8 cellular contexts compared by ENCODE assay signal in the genomic region with DNA sequence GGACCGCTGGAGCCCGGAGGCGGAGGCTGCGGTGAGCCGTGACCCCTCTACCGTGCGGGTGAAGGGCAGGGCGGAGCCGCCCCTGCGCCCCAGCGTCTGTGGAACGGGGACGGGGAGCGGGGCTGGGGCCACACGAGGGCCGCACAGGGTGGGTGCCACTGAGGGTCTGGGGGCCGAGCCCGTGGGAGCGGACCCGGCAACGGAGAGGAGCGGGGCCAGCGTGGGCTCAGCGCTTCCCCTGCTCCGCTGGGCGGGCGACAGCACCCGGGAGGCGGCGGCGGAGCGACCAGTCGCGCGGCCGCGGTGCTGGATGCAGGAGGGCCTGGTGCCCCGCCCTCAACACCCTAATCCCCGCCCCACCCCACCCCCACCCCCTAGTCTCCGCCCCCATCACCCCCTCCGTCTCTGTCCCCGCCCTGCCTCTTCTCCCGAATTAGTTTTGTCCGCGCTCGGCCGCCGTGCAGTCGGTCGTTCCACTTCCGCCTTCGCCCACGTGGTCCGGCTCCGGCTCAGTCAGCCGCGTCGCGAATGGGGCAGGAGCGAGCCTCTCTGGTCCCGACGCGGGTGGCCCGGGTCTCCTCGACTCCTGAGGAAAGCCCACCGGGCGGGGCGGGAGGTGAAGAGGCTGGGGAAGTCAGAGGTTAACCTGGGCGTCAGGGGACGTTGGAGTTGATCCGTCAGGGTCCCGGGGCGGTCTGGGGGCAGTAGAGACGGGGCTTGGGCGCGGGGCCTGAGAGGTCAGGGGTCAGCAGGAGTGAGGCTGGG. TPM values are rescaled to one million over a fixed set of nuclear protein-coding genes. Genes with fewer than 3 reads are reported as not detected.
A peak's percentile ranks its signal among the peaks of the same experiment; 100 is the strongest.
DNase-seq lines count a peak whose midpoint lies in the region; ATAC-seq and TF ChIP-seq lines count a peak whose summit lies in the region.

A gene (plus strand): TSS at position 512 of the 765 bp plus-strand sequence. CDS start 447 bp downstream, outside the sequence.

- H3K9me3 Mint-ChIP-seq in naive thymus-derived CD8-positive, alpha-beta T cell, result no peaks in the 10 kb centered on the region
- H3K9me3 Mint-ChIP-seq in stimulated activated naive B cell treated with anti-CD40 and anti-IgM and Interleukin-4, amounts not matched to agents 10 μg/mL and 1 μg/mL and 100 μg/mL, for 72 hours, result no peaks in the 10 kb centered on the region

- ATAC-seq in DND-41 (ENCODE audit: insufficient read depth, low read depth), result peak; percentile 76
- ATAC-seq in naive thymus-derived CD8-positive, alpha-beta T cell, result peak; percentile 82 to 83
- peak; percentile 79 to 84 for ATAC-seq in stimulated activated naive B cell treated with anti-CD40 and anti-IgM and Interleukin-4, amounts not matched to agents 10 μg/mL and 1 μg/mL and 100 μg/mL, for 72 hours (replicated peaks)

- H4K20me1 ChIP-seq in DND-41 (ENCODE audit: insufficient read depth, low read length) (peaks cover 23% of the 10 kb centered on the region), GM23248 (ENCODE audit: insufficient read depth) (no peaks in the 10 kb centered on the region), fibroblast of lung (ENCODE audit: control insufficient read depth, extremely low read depth, insufficient read depth, low read length) (no peaks in the 10 kb centered on the region)

- H3K9me3 ChIP-seq in DND-41 (ENCODE audit: insufficient read depth, low read length, severe bottlenecking), result no peaks in the 10 kb centered on the region
- H3K9me3 ChIP-seq in GM23248 (ENCODE audit: low read depth), result no peaks in the 10 kb centered on the region
- H3K9me3 ChIP-seq in fibroblast of lung (ENCODE audit: control insufficient read depth, insufficient read depth, low read depth, low read length), result no peaks in the 10 kb centered on the region

- H3K9me2 ChIP-seq in GM23248 (ENCODE audit: insufficient read depth), result no peaks in the 10 kb centered on the region

- peaks cover 0 to 24% (median 6%) of the 10 kb centered on the region in 3 donors for H3K36me3 Mint-ChIP-seq in naive thymus-derived CD8-positive, alpha-beta T cell
- H3K36me3 Mint-ChIP-seq in stimulated activated naive B cell treated with anti-CD40 and anti-IgM and Interleukin-4, amounts not matched to agents 10 μg/mL and 1 μg/mL and 100 μg/mL, for 72 hours, result peaks cover 18 to 26% of the 10 kb centered on the region in 2 donors

- peak; percentile 95 for DNase-seq in DND-41
- peak; percentile 98 for DNase-seq in GM23248
- DNase-seq in Kasumi-1 (lab: John Stamatoyannopoulos, UW), result peak; percentile 92 to 96
- DNase-seq in RPMI8226, result peak; percentile 94
- peak; percentile 86 to 89 for DNase-seq in activated T-helper 1 cell treated with anti-CD3 and anti-CD28 coated beads, Interleukin-2, amount 50 U/mL, for 16 hours (ENCODE audit: low read depth in 1 of 2, low spot score in 1 of 2)
- DNase-seq in fibroblast of lung (ENCODE audit: low read depth in 2 of 2), result peak; percentile 93
- peak; percentile 89 to 97 (median 92) for DNase-seq in naive thymus-derived CD8-positive, alpha-beta T cell
- DNase-seq in stimulated activated naive B cell treated with anti-CD40 and anti-IgM and Interleukin-4, amounts not matched to agents 10 μg/mL and 1 μg/mL and 100 μg/mL, for 72 hours, result peak; percentile 92

- POLR2A ChIA-PET in naive thymus-derived CD8-positive, alpha-beta T cell (lab: Charles Lee), result interaction anchor here (0.6 to 4.3 kb wide), 8 partner anchors 10 to 153 kb away, joined by 3 to 42 read pairs (median 5); a partner anchor contains a TSS

- in situ Hi-C loops in GM23248 (cut with MboI), result no loop called here

- WGBS in GM23248 (ENCODE audit: low coverage in 1 of 2, low lambda C conversion rate in 2 of 2, missing lambda C conversion rate in 2 of 2), 2 experiments, result 0 to 1% methylated on average over 47 to 64 of the region's 76 CpGs

- peak within 1 kb of the TSS; percentile 86 for H3K9ac ChIP-seq in DND-41 (ENCODE audit: low read depth, low read length)
- peak within 1 kb of the TSS; percentile 92 for H3K9ac ChIP-seq in GM23248
- H3K9ac ChIP-seq in fibroblast of lung (ENCODE audit: insufficient read depth, low read length), result peak within 1 kb of the TSS; percentile 81

- H3K27ac ChIP-seq in DND-41 (ENCODE audit: low read length), result peak within 1 kb of the TSS; percentile 80
- H3K27ac ChIP-seq in GM23248, result peak within 1 kb of the TSS; percentile 52
- peak within 1 kb of the TSS; percentile 82 for H3K27ac ChIP-seq in fibroblast of lung (ENCODE audit: insufficient read depth, low read length)

- H3K27me3 Mint-ChIP-seq in naive thymus-derived CD8-positive, alpha-beta T cell, result no peaks in the 10 kb centered on the region
- H3K27me3 Mint-ChIP-seq in stimulated activated naive B cell treated with anti-CD40 and anti-IgM and Interleukin-4, amounts not matched to agents 10 μg/mL and 1 μg/mL and 100 μg/mL, for 72 hours, result no peaks in the 10 kb centered on the region

- H3K79me2 ChIP-seq in DND-41 (ENCODE audit: insufficient read depth, low read length), result peaks cover 28% of the 10 kb centered on the region
- H3K79me2 ChIP-seq in GM23248 (ENCODE audit: insufficient read depth), result peaks cover 45% of the 10 kb centered on the region
- peaks cover 16% of the 10 kb centered on the region for H3K79me2 ChIP-seq in fibroblast of lung (ENCODE audit: control insufficient read depth, insufficient read depth, low read length)

- H3K4me3 Mint-ChIP-seq in naive thymus-derived CD8-positive, alpha-beta T cell, result peak within 1 kb of the TSS; percentile 88 to 99 (median 94)
- peak within 1 kb of the TSS; percentile 90 to 99 for H3K4me3 Mint-ChIP-seq in stimulated activated naive B cell treated with anti-CD40 and anti-IgM and Interleukin-4, amounts not matched to agents 10 μg/mL and 1 μg/mL and 100 μg/mL, for 72 hours

- peaks cover 14 to 33% (median 21%) of the 10 kb centered on the region in 4 donors for H3K4me1 Mint-ChIP-seq in naive thymus-derived CD8-positive, alpha-beta T cell
- peaks cover 27 to 34% of the 10 kb centered on the region in 2 donors for H3K4me1 Mint-ChIP-seq in stimulated activated naive B cell treated with anti-CD40 and anti-IgM and Interleukin-4, amounts not matched to agents 10 μg/mL and 1 μg/mL and 100 μg/mL, for 72 hours

- peak within 1 kb of the TSS; percentile 95 for H2AFZ ChIP-seq in DND-41 (ENCODE audit: low read depth, low read length)
- peak within 1 kb of the TSS; percentile 82 for H2AFZ ChIP-seq in GM23248
- peak within 1 kb of the TSS; percentile 61 for H2AFZ ChIP-seq in fibroblast of lung (ENCODE audit: low read length)

- no peaks in the 10 kb centered on the region for H3K27me3 ChIP-seq in DND-41 (ENCODE audit: insufficient read depth, low read length, poor library complexity)
- H3K27me3 ChIP-seq in GM23248 (replicated peaks; ENCODE audit: insufficient read depth), result no peaks in the 10 kb centered on the region
- no peaks in the 10 kb centered on the region for H3K27me3 ChIP-seq in fibroblast of lung (ENCODE audit: control insufficient read depth, insufficient read depth, low read length)

- H3K4me1 ChIP-seq in DND-41 (ENCODE audit: insufficient read depth, low read length) (peaks cover 33% of the 10 kb centered on the region), GM23248 (ENCODE audit: insufficient read depth) (no peaks in the 10 kb centered on the region), fibroblast of lung (ENCODE audit: control insufficient read depth, extremely low read depth, insufficient read depth, low read length) (no peaks in the 10 kb centered on the region)

- peaks cover 34% of the 10 kb centered on the region for H3K36me3 ChIP-seq in DND-41 (ENCODE audit: insufficient read depth, low read length)
- H3K36me3 ChIP-seq in GM23248 (ENCODE audit: low read depth), result peaks cover 11% of the 10 kb centered on the region; the same call in 1 of the 2 replicates
- H3K36me3 ChIP-seq in fibroblast of lung (ENCODE audit: control insufficient read depth, insufficient read depth, low read length), result peaks cover 9% of the 10 kb centered on the region

- no peak for TF ChIP-seq CTCF in DND-41 (IDR thresholded peaks at IDR 0.05; ENCODE audit: borderline replicate concordance, extremely low read depth, low read length, poor library complexity, severe bottlenecking)
- no peak for TF ChIP-seq CTCF in fibroblast of lung (conservative IDR thresholded peaks at IDR 0.05 in 1 of 2, IDR thresholded peaks at IDR 0.05 in 1 of 2; ENCODE audit: low read depth in 1 of 2, low read length in 2 of 2)

- peak within 1 kb of the TSS; percentile 77 to 95 (median 92) for H3K27ac Mint-ChIP-seq in naive thymus-derived CD8-positive, alpha-beta T cell
- H3K27ac Mint-ChIP-seq in stimulated activated naive B cell treated with anti-CD40 and anti-IgM and Interleukin-4, amounts not matched to agents 10 μg/mL and 1 μg/mL and 100 μg/mL, for 72 hours, result peak within 1 kb of the TSS; percentile 100

- H3K4me2 ChIP-seq in DND-41 (ENCODE audit: insufficient read depth, low read length) (peak within 1 kb of the TSS; percentile 96), GM23248 (ENCODE audit: unreplicated experiment) (peak within 1 kb of the TSS; percentile 78), fibroblast of lung (ENCODE audit: extremely low read depth, insufficient read depth, low read length) (peak within 1 kb of the TSS; percentile 83)

- H3K4me3 ChIP-seq in DND-41 (ENCODE audit: low read depth in 1 of 2, low read length in 2 of 2) (peak within 1 kb of the TSS; percentile 97 to 98), GM23248 (peak within 1 kb of the TSS; percentile 90), fibroblast of lung (replicated peaks in 1 of 4; ENCODE audit: control extremely low read depth in 1 of 4, insufficient read depth in 1 of 4, low read depth in 3 of 4, low read length in 4 of 4) (peak within 1 kb of the TSS; percentile 75 to 89 (median 84))

- H3F3A ChIP-seq in GM23248 (ENCODE audit: insufficient read depth), result no peaks in the 10 kb centered on the region

RNA-seq across cellular contexts. Expression of the gene that starts here (rescaled TPM):
- 13.9 and 18.9 TPM in 2 replicates for total RNA-seq in GM23248 (2014; rRNA removed; shearing (Covaris generic))
- 13.0 and 14.0 TPM in 2 replicates for polyA plus RNA-seq in GM23248 (2016; fragmentation: Nextera tagmentation; extraction: Ambion mirVana)
- 7.2 and 10.1 TPM in 2 replicates for total RNA-seq in fibroblast of lung
- polyA plus RNA-seq in fibroblast of lung, result 8.3 and 13.7 TPM in 2 replicates
- 11.7 and 23.1 TPM in 2 replicates for polyA plus RNA-seq in fibroblast of lung (2012)
- 19.0 and 25.9 TPM in 2 replicates for polyA minus RNA-seq in fibroblast of lung (ENCODE audit: low replicate concordance)
- 10 to 100 TPM; 56.9 to 57.0 TPM for total RNA-seq in naive thymus-derived CD8-positive, alpha-beta T cell
- 10 to 100 TPM; 16.9 to 35.1 (median 17.5) TPM for polyA plus RNA-seq in naive thymus-derived CD8-positive, alpha-beta T cell

Comparison
In these comparisons a context has a peak if more than half of its experiments do, and no peak if none do; other contexts are left out.
1. Peak in every context shown above with its lines: DNase-seq, ATAC-seq, H3K4me3 ChIP-seq and H3K27ac ChIP-seq.